37 cellular contexts compared by ENCODE assay signal in the genomic region with DNA sequence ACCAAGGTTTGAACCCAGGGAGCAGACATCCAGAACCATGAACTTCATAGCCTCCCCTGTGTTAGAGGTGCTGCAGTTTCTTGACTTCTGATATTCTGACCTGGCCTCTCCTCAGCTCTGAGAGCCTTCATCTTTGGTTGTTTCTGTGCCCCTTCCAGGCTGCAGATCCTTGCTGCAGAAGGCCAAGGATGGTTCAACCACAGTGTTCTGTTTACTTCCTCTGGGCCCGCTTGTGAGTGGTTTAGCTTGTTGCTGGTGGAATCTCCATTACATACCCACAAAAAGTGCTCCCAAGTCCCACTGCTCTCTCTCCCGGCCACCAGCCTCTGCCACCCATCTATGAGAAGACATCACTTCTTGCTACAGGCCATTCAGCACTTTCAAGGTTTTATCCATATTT. TPM values are rescaled to one million over a fixed set of nuclear protein-coding genes. Genes with fewer than 3 reads are reported as not detected.
"Had no signal": no experiment of that assay in that cellular context is flagged by ENCODE, and none has a peak within 500 bp of the region (broad histone marks: within the 10 kb centered on the region; RNA-seq: fewer than 3 reads in every experiment).

No MANE protein-coding gene starts in this region.

- H3K4me1 ChIP-seq: adrenal gland, breast epithelium, Peyer's patch had no signal

- H3K27me3 ChIP-seq: body of pancreas, breast epithelium, Peyer's patch had no signal

- FAIRE-seq: astrocyte had no signal

- DNase-seq: activated B cell treated with CpG ODN at 0.5 μM for 24 hours; activated CD4-positive, alpha-beta memory T cell treated with anti-CD3 and anti-CD28 coated beads for 36 hours; activated CD4-positive, alpha-beta T cell treated with anti-CD3 and anti-CD28 coated beads for 4 hours; activated CD4-positive, alpha-beta T cell treated with anti-CD3 and anti-CD28 coated beads, Interleukin-2, amount 50 U/mL, for 1 hour; activated CD4-positive, CD25-positive, alpha-beta regulatory T cell treated with anti-CD3 and anti-CD28 coated beads, Interleukin-2, amount 50 U/mL, for 72 hours; activated CD8-positive, alpha-beta memory T cell treated with anti-CD3 and anti-CD28 coated beads, Interleukin-2, amount 50 U/mL, for 4 hours; activated gamma-delta T cell treated with Interleukin-2 at 50 U/mL for 16 hours; activated naive CD4-positive, alpha-beta T cell treated with anti-CD3 and anti-CD28 coated beads for 36 hours; activated T-cell treated with anti-CD3 and anti-CD28 coated beads for 4 hours; activated T-cell treated with anti-CD3 and anti-CD28 coated beads, Interleukin-2, amount 50 U/mL, for 4 hours; adrenal gland; body of pancreas; NCI-H1092; NCI-H1436 treated with DMSO at 0.1 percent for 48 hours; NCI-H1694 treated with DMSO at 0.1 percent for 48 hours; NCI-H2029; NCI-H345; NCI-H524 treated with DMSO at 0.1 percent for 48 hours; NCI-H748 treated with DMSO at 0.1 percent for 48 hours; NK-92 treated with Interleukin-12 subunit alpha and Interleukin-12 subunit beta, amount 100 ng/mL, for 24 hours; PC-3; RPMI8226; SIG-M5; T-helper 1 cell; T-helper 2 cell; T-helper 9 cell had no signal

- ATAC-seq: activated naive CD4-positive, alpha-beta T cell treated with anti-CD3 and anti-CD28 coated beads, Interleukin-2, amount 50 U/mL, for 72 hours; activated T-cell treated with anti-CD3 and anti-CD28 coated beads, Interleukin-2, amount 50 U/mL, for 4 hours; body of pancreas; PC-3; SK-N-SH treated with all-trans-retinoic acid at 6 μM for 48 hours had no signal

- H3K4me3 ChIP-seq: adrenal gland, body of pancreas, breast epithelium, Peyer's patch had no signal

- H3K27ac ChIP-seq: adrenal gland, body of pancreas, breast epithelium, Peyer's patch, VCaP had no signal

- H3K36me3 ChIP-seq: adrenal gland, breast epithelium had no signal

RNA-seq across cellular contexts. Expression of a gene that starts 9.0 kb away (rescaled TPM):
- total RNA-seq: activated B cell treated with CpG ODN at 0.5 μM for 24 hours; activated CD4-positive, alpha-beta memory T cell treated with anti-CD3 and anti-CD28 coated beads for 36 hours; activated naive CD4-positive, alpha-beta T cell treated with anti-CD3 and anti-CD28 coated beads for 36 hours; activated naive CD4-positive, alpha-beta T cell treated with anti-CD3 and anti-CD28 coated beads, Interleukin-2, amount 50 U/mL, for 72 hours; activated T-cell treated with anti-CD3 and anti-CD28 coated beads, Interleukin-2, amount 50 U/mL, for 4 hours; activated T-helper 1 cell treated with anti-CD3 and anti-CD28 coated beads, Interleukin-12 subunit alpha, Interleukin-12 subunit beta, Interleukin-2, Interleukin-4 antibody, amounts not matched to agents 30 ng/mL and 10 ng/mL and 1 ng/mL, durations not matched to agents 14 hours and 24 hours and 36 hours; adrenal gland; astrocyte; body of pancreas; breast epithelium; cardiac septum; MCF 10A; NCI-H460; PC-3; SK-MEL-5 had no signal
- polyA plus RNA-seq: adrenal gland had no signal

RNA-seq across cellular contexts. Expression of a gene that starts 34.2 kb away (rescaled TPM):
- total RNA-seq: activated CD4-positive, alpha-beta memory T cell treated with anti-CD3 and anti-CD28 coated beads for 36 hours; activated naive CD4-positive, alpha-beta T cell treated with anti-CD3 and anti-CD28 coated beads for 36 hours; activated naive CD4-positive, alpha-beta T cell treated with anti-CD3 and anti-CD28 coated beads, Interleukin-2, amount 50 U/mL, for 72 hours; activated T-cell treated with anti-CD3 and anti-CD28 coated beads, Interleukin-2, amount 50 U/mL, for 4 hours; NCI-H460; PC-3 had no signal
